In the genomic region with DNA sequence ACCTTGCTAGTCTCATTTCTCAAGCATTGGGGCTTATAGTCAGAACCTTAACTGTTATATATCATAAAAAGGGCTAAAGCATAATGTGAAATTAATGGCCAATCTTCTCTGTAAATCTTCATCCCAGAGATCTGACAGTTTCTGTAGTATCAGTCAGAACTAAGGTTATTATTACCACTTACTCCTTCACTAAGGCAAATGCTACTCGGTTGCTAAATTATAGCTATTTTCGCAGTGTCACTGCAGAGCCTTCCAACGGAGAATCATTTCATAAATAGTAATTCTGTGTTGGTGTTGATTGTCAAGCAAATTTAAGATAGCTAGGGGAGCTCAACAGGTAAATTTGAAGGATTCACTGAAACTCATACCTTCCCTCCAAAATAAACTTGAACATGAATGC, we compare ENCODE assay signal across 25 cellular contexts.
"Had no signal": no experiment of that assay in that cellular context is flagged by ENCODE, and none has a peak within 500 bp of the region (broad histone marks: within the 10 kb centered on the region; RNA-seq: fewer than 3 reads in every experiment).

No MANE protein-coding gene starts in this region.

- H3K4me3 ChIP-seq: neural progenitor cell, ovary, psoas muscle, right lobe of liver, sigmoid colon, stomach, thoracic aorta, thyroid gland, tibial nerve, upper lobe of left lung, uterus had no signal

- H3K79me2 ChIP-seq: parathyroid adenoma had no signal

- H2AFZ ChIP-seq: neural progenitor cell, parathyroid adenoma had no signal

- H3K9me3 ChIP-seq: ovary, psoas muscle, right lobe of liver, sigmoid colon, stomach, thoracic aorta, thyroid gland, tibial nerve, upper lobe of left lung, uterus had no signal

- H3K27me3 ChIP-seq: neural progenitor cell, ovary, right lobe of liver, sigmoid colon, stomach, thyroid gland, tibial nerve, upper lobe of left lung, uterus had no signal

- H3K4me2 ChIP-seq: neural progenitor cell had no signal

- H3K4me1 ChIP-seq: neural progenitor cell, parathyroid adenoma, psoas muscle, sigmoid colon, thyroid gland, tibial nerve, upper lobe of left lung, uterus had no signal

- H3K36me3 ChIP-seq: neural progenitor cell, ovary, right lobe of liver, sigmoid colon, stomach, thoracic aorta, thyroid gland, tibial nerve, upper lobe of left lung, uterus had no signal

- DNase-seq: naive thymus-derived CD8-positive, alpha-beta T cell; nephron progenitor cell; occipital lobe; ovary; posterior cingulate gyrus; psoas muscle; right cardiac atrium; right lobe of liver; sigmoid colon; small intestine; stimulated activated CD4-positive, alpha-beta T cell treated with anti-CD3 and anti-CD28 coated beads, Interleukin-15, amount 100 ng/mL, for 24 hours; stimulated activated CD4-positive, alpha-beta T cell treated with anti-CD3 and anti-CD28 coated beads, Interleukin-2, amount 100 ng/mL, for 24 hours; stimulated activated CD4-positive, alpha-beta T cell treated with anti-CD3 and anti-CD28 coated beads, Interleukin-2, amount 100 ng/mL, for 48 hours; stimulated activated CD4-positive, alpha-beta T cell treated with anti-CD3 and anti-CD28 coated beads, Interleukin-4, amount 100 ng/mL, for 24 hours; stimulated activated naive B cell treated with anti-CD40 and anti-IgM and Interleukin-4, amounts not matched to agents 10 μg/mL and 1 μg/mL and 100 μg/mL, for 72 hours; stimulated activated naive CD4-positive, alpha-beta T cell treated with Interleukin-2 at 50 U/mL for 16 hours; stomach; thyroid gland; trophoblast cell; upper lobe of left lung; uterus had no signal

- H3K9ac ChIP-seq: neural progenitor cell, parathyroid adenoma had no signal

- FAIRE-seq: small intestine had no signal

- H3K27ac ChIP-seq: neural progenitor cell, ovary, parathyroid adenoma, psoas muscle, right lobe of liver, sigmoid colon, stomach, thoracic aorta, thyroid gland, tibial nerve, upper lobe of left lung, uterus had no signal
